9 cellular contexts compared by ENCODE assay signal in the genomic region with DNA sequence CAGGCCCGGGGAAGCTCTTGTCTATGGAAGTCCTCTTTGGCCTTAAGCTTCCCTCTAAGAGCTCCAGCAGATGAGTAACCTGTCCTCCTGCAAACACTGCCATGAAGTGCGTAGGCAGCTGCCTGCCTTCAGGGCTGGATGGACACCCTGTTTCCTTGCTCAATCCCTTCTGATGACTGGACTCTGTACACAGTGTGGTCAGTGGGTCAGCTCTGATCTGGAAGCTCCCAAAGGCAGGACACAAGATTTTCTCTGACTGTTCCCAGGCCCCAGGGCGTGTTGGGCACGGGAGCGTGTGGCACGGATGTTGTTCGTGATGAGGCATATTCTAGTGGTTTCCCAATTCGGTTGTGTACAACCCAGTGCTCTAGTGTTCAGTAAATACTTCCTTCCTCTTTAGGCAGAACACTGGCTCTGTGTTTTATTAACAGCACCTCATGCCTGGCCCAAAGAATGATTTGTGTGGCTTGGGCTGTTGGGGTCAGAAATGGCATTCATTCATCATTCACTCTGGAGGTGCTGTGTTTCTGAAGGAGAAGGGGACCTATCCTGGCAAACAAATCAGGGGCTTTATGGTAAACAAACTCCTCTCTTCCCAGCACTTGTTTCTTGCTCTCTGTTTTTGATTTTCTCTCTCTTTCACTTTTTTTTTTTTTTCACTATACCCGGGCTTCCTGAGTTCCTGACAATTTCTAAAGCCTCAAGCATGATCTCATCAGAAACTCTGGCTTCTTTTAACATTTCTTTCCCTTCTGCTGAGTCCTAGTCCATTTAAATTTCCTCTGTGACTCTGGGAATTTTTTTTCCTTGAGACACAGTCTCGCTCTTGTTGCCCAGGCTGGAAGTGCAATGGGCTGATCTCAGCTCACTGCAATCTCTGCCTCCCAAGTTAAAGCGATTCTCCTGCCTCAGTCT. TPM values are rescaled to one million over a fixed set of nuclear protein-coding genes. Genes with fewer than 3 reads are reported as not detected.
DNase-seq lines count a peak whose midpoint lies in the region; TF ChIP-seq lines count a peak whose summit lies in the region.
"Had no signal": no experiment of that assay in that cellular context is flagged by ENCODE, and none has a peak within 500 bp of the region (broad histone marks: within the 10 kb centered on the region; RNA-seq: fewer than 3 reads in every experiment).

No MANE protein-coding gene starts in this region.

- H3K27me3 ChIP-seq in stomach, result no peaks in the 10 kb centered on the region
- H3K27me3 ChIP-seq in H7 (ENCODE audit: control insufficient read depth, insufficient read depth, low read length), result no peaks in the 10 kb centered on the region

- H3K36me3 ChIP-seq in stomach, result no peaks in the 10 kb centered on the region
- no peaks in the 10 kb centered on the region for H3K36me3 ChIP-seq in H7 (replicated peaks; ENCODE audit: control insufficient read depth, insufficient read depth, low read length)

- 41 to 61% (median 50%) methylated on average over 10 to 11 of the region's 11 CpGs for WGBS in stomach, 5 donors

- DNase-seq in DMS53 (lab: John Stamatoyannopoulos, UW), result peak; percentile 30
- DNase-seq in DMS53 treated with DMSO at 0.1 percent for 48 hours (lab: John Stamatoyannopoulos, UW; ENCODE audit: unreplicated experiment), result no peak
- DNase-seq in NCI-H460 (ENCODE audit: extremely low read depth, low read depth), result peak; percentile 92
- peak; percentile 100 for DNase-seq in amniotic epithelial cell (ENCODE audit: low read depth)
- peak; percentile 98 for DNase-seq in kidney tubule cell (ENCODE audit: low spot score)
- peak; percentile 65 for DNase-seq in stomach
- no peak for DNase-seq in H7
- DNase-seq in NCI-H524 (lab: John Stamatoyannopoulos, UW), result no peak

- H3K4me1 ChIP-seq in stomach, result peaks cover 20 to 32% (median 26%) of the 10 kb centered on the region in 4 donors

- TF ChIP-seq EP300 in stomach (IDR thresholded peaks at IDR 0.05), result no peak

- H3K4me3 ChIP-seq in stomach (no peak overlapping the region), H7 (ENCODE audit: insufficient read depth, low read depth, low read length) (no peak overlapping the region)

- TF ChIP-seq POLR2A in stomach (IDR thresholded peaks at IDR 0.05), result no peak

- H3K9me3 ChIP-seq in stomach, result no peaks in the 10 kb centered on the region

- intact Hi-C loops in stomach (cut with DNase I; ENCODE audit: low total_unique reads), result no loop called here

- no peak for TF ChIP-seq CTCF in stomach (IDR thresholded peaks at IDR 0.05)

- peak overlapping the region; percentile 13 to 89 (median 80) for H3K27ac ChIP-seq in stomach
- H3K27ac ChIP-seq: 22Rv1 had no signal

RNA-seq across cellular contexts. Expression of gene RNF157, which starts 12.0 kb away (rescaled TPM):
- 1.3 and 1.9 TPM in 2 replicates for total RNA-seq in NCI-H460 (2014; rRNA removed; shearing (Covaris generic))
- 3.3 and 4.4 TPM in 2 replicates for polyA plus RNA-seq in NCI-H460 (2014; cell fraction: nucleus; rRNA removed)
- 10 to 100 TPM in 3 of 5 donors, 1 to 10 TPM in 2; 1.0 to 41.4 (median 11.6) TPM for total RNA-seq in stomach
- 1 to 10 TPM in 2 of 3 donors, under 1 TPM in 1; 0.95 to 4.1 (median 3.7) TPM for polyA plus RNA-seq in stomach
- total RNA-seq in H7 (2014; rRNA removed; shearing (Covaris generic)), result 4.2 and 5.6 TPM in 2 replicates

RNA-seq across cellular contexts. Expression of gene UBALD2, which starts 12.9 kb away (rescaled TPM):
- 11.5 and 12.2 TPM in 2 replicates for total RNA-seq in NCI-H460 (2014; rRNA removed; shearing (Covaris generic))
- polyA plus RNA-seq in NCI-H460 (2014; cell fraction: nucleus; rRNA removed), result 1.0 and 6.0 TPM in 2 replicates
- 10 to 100 TPM in 2 of 5 donors, 1 to 10 TPM in 3; 1.8 to 49.5 (median 9.9) TPM for total RNA-seq in stomach
- polyA plus RNA-seq in stomach, result 10 to 100 TPM; 37.2 to 48.4 (median 43.0) TPM
- total RNA-seq in H7 (2014; rRNA removed; shearing (Covaris generic)), result 21.3 and 24.8 TPM in 2 replicates

RNA-seq across cellular contexts. Expression of gene QRICH2, which starts 55.8 kb away (rescaled TPM):
- total RNA-seq in NCI-H460 (2014; rRNA removed; shearing (Covaris generic)), result 0.23 and 0.67 TPM in 2 replicates
- polyA plus RNA-seq in NCI-H460 (2014; cell fraction: nucleus; rRNA removed), result 0.68 and 1.9 TPM in 2 replicates
- total RNA-seq in stomach, result 10 to 100 TPM in 1 of 5 donors, 1 to 10 TPM in 3, under 1 TPM in 1; 0.72 to 12.5 (median 2.3) TPM
- polyA plus RNA-seq in stomach, result 1 to 10 TPM; 3.8 to 5.6 (median 4.0) TPM
- 0.70 and 1.1 TPM in 2 replicates for total RNA-seq in H7 (2014; rRNA removed; shearing (Covaris generic))

Comparison
In these comparisons a context has a peak if more than half of its experiments do, and no peak if none do; other contexts are left out.
1. DNase-seq: peak in DMS53 (single experiment), NCI-H460 (single experiment), amniotic epithelial cell (single experiment), kidney tubule cell (single experiment) and stomach (single experiment); none in DMS53 treated with DMSO at 0.1 percent for 48 hours (single experiment), H7 (single experiment) and NCI-H524 (0 of 2).